Comparison of ENCODE assay signal across 11 cellular contexts in the genomic region with DNA sequence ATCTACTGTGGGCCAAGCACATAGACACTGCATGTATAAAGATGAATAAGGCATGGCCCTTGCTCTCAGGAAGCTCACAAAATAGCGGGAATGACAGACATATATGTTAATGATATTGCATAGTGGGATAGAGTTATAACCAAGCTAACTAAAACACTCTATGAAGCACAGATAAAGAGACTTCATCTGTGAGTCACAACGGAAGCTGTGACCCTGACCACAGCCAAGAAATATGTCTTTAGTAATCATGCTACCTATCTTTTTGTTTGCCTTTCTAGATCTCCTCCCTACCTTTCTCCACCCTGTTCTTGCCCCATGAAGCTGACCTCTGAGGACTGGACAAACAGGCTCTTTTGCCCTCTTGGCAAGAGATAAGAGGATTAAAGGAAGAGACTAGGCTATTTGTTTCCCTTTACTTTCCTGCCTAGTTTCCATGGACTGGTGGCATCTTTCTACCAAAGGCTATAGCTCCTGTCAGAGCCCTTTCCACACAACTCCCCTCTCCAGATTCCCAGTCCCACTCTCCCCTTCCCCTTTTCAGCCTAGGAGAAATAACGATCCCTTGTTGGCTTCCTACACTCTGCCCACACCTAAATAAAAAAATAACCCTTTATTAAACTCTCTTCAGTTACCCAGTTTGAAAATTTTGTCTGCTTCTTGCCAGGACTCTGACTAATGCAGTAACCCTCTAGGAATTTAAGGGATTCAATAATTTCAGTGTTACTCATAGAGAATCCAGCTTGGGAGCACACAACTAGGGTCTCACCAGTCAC.
DNase-seq lines count a peak whose midpoint lies in the region; ATAC-seq and TF ChIP-seq lines count a peak whose summit lies in the region.
"Had no signal": no experiment of that assay in that cellular context is flagged by ENCODE, and none has a peak within 500 bp of the region (broad histone marks: within the 10 kb centered on the region; RNA-seq: fewer than 3 reads in every experiment).

No MANE protein-coding gene starts in this region.

- ATAC-seq in HG03135 (IDR thresholded peaks at IDR 0.05; ENCODE audit: unreplicated experiment) (no peak), GM21390 (IDR thresholded peaks at IDR 0.05; ENCODE audit: unreplicated experiment) (no peak)

- H3K27me3 ChIP-seq in liver (ENCODE audit: control insufficient read depth in 4 of 4, insufficient read depth in 4 of 4, low read length in 3 of 4): no peaks in the 10 kb centered on the region

- no peak for TF ChIP-seq RAD21 in liver (IDR thresholded peaks at IDR 0.05)

- DNase-seq in AG10803 (ENCODE audit: low read depth) (peak; percentile 83), HuH-7 (ENCODE audit: low spot score) (peak; percentile 30), astrocyte of the spinal cord (ENCODE audit: low read depth, low spot score) (peak; percentile 81)
- no peak for DNase-seq in stimulated activated CD4-positive, alpha-beta T cell treated with anti-CD3 and anti-CD28 coated beads, Interleukin-4, amount 100 ng/mL, for 1 hour
- no peak for DNase-seq in central memory CD4-positive, alpha-beta T cell
- DNase-seq: activated CD4-positive, alpha-beta T cell treated with anti-CD3 and anti-CD28 coated beads for 1 hour; caudate nucleus; left cardiac atrium had no signal

- TF ChIP-seq CTCF in AG10803 (conservative IDR thresholded peaks at IDR 0.05; ENCODE audit: low read length) (no peak), astrocyte of the spinal cord (IDR thresholded peaks at IDR 0.05; ENCODE audit: low read depth, low read length) (no peak), liver (IDR thresholded peaks at IDR 0.05; ENCODE audit: low read depth, low read length, missing input control) (no peak)

- H3K27ac ChIP-seq in liver (ENCODE audit: low read depth in 1 of 2, low read length in 2 of 2): no peak overlapping the region

- in situ Hi-C loops in astrocyte of the spinal cord (cut with HindIII; ENCODE audit: low sequenced_read_pairs): no loop called here

- H3K9ac ChIP-seq in liver (ENCODE audit: low read depth in 1 of 2, low read length in 2 of 2): no peak overlapping the region

- no peaks in the 10 kb centered on the region for H3K9me3 ChIP-seq in liver (ENCODE audit: control insufficient read depth in 4 of 4, low read length in 3 of 4)

- no peaks in the 10 kb centered on the region for H3K36me3 ChIP-seq in liver (ENCODE audit: control insufficient read depth in 4 of 4, insufficient read depth in 3 of 4, low read depth in 1 of 4, low read length in 3 of 4)

- WGBS in liver: 37% methylated on average over 3 of the region's 3 CpGs

- H3K4me3 ChIP-seq in AG10803 (ENCODE audit: low read length): no peak overlapping the region; the same call in 1 of the 2 replicates
- H3K4me3 ChIP-seq in astrocyte of the spinal cord (ENCODE audit: low read depth, low read length): no peak overlapping the region
- H3K4me3 ChIP-seq in liver (ENCODE audit: low read depth in 1 of 3, low read length in 3 of 3): no peak overlapping the region

- H3K4me1 ChIP-seq in liver (ENCODE audit: control insufficient read depth in 4 of 4, insufficient read depth in 4 of 4, low read length in 3 of 4): peaks cover 0 to 4% (median 0%) of the 10 kb centered on the region in 4 donors

TF ChIP-seq in liver, 16 proteins besides CTCF, POLR2A, EP300 and RAD21:
- TF ChIP-seq HNF4A (conservative IDR thresholded peaks at IDR 0.05) (peak; percentile 77 to 87), EGR1 (IDR thresholded peaks at IDR 0.05; ENCODE audit: low read depth in 2 of 2) (no peak), FOXA1 (IDR thresholded peaks at IDR 0.05) (no peak), JUND (IDR thresholded peaks at IDR 0.05) (peak; percentile 43 to 65), FOXA2 (IDR thresholded peaks at IDR 0.05) (peak; percentile 14), SP1 (IDR thresholded peaks at IDR 0.05) (peak; percentile 51), TAF1 (conservative IDR thresholded peaks at IDR 0.05) (no peak), RXRA (IDR thresholded peaks at IDR 0.05) (peak; percentile 61 to 63), HNF4G (IDR thresholded peaks at IDR 0.05) (peak; percentile 41), NR2F2 (IDR thresholded peaks at IDR 0.05) (peak; percentile 65), YY1 (IDR thresholded peaks at IDR 0.05) (peak; percentile 30), GABPA (IDR thresholded peaks at IDR 0.05 in 1 of 2, conservative IDR thresholded peaks at IDR 0.05 in 1 of 2) (no peak)
- TF ChIP-seq, protein P1, sequence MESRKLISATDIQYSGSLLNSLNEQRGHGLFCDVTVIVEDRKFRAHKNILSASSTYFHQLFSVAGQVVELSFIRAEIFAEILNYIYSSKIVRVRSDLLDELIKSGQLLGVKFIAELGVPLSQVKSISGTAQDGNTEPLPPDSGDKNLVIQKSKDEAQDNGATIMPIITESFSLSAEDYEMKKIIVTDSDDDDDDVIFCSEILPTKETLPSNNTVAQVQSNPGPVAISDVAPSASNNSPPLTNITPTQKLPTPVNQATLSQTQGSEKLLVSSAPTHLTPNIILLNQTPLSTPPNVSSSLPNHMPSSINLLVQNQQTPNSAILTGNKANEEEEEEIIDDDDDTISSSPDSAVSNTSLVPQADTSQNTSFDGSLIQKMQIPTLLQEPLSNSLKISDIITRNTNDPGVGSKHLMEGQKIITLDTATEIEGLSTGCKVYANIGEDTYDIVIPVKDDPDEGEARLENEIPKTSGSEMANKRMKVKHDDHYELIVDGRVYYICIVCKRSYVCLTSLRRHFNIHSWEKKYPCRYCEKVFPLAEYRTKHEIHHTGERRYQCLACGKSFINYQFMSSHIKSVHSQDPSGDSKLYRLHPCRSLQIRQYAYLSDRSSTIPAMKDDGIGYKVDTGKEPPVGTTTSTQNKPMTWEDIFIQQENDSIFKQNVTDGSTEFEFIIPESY (IDR thresholded peaks at IDR 0.05): no peak
- TF ChIP-seq, protein P2, sequence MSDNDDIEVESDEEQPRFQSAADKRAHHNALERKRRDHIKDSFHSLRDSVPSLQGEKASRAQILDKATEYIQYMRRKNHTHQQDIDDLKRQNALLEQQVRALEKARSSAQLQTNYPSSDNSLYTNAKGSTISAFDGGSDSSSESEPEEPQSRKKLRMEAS (IDR thresholded peaks at IDR 0.05): peak; percentile 24
- TF ChIP-seq, protein P3, sequence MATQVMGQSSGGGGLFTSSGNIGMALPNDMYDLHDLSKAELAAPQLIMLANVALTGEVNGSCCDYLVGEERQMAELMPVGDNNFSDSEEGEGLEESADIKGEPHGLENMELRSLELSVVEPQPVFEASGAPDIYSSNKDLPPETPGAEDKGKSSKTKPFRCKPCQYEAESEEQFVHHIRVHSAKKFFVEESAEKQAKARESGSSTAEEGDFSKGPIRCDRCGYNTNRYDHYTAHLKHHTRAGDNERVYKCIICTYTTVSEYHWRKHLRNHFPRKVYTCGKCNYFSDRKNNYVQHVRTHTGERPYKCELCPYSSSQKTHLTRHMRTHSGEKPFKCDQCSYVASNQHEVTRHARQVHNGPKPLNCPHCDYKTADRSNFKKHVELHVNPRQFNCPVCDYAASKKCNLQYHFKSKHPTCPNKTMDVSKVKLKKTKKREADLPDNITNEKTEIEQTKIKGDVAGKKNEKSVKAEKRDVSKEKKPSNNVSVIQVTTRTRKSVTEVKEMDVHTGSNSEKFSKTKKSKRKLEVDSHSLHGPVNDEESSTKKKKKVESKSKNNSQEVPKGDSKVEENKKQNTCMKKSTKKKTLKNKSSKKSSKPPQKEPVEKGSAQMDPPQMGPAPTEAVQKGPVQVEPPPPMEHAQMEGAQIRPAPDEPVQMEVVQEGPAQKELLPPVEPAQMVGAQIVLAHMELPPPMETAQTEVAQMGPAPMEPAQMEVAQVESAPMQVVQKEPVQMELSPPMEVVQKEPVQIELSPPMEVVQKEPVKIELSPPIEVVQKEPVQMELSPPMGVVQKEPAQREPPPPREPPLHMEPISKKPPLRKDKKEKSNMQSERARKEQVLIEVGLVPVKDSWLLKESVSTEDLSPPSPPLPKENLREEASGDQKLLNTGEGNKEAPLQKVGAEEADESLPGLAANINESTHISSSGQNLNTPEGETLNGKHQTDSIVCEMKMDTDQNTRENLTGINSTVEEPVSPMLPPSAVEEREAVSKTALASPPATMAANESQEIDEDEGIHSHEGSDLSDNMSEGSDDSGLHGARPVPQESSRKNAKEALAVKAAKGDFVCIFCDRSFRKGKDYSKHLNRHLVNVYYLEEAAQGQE (IDR thresholded peaks at IDR 0.05): no peak
- TF ChIP-seq, protein P4, sequence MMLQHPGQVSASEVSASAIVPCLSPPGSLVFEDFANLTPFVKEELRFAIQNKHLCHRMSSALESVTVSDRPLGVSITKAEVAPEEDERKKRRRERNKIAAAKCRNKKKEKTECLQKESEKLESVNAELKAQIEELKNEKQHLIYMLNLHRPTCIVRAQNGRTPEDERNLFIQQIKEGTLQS (IDR thresholded peaks at IDR 0.05): no peak

Comparison
In these comparisons a context has a peak if more than half of its experiments do, and no peak if none do; other contexts are left out.
1. DNase-seq: peak in AG10803 (single experiment), HuH-7 (single experiment) and astrocyte of the spinal cord (single experiment); none in stimulated activated CD4-positive, alpha-beta T cell treated with anti-CD3 and anti-CD28 coated beads, Interleukin-4, amount 100 ng/mL, for 1 hour (single experiment) and central memory CD4-positive, alpha-beta T cell (single experiment).